ENCODE assay signal across 9 cellular contexts in the genomic region with DNA sequence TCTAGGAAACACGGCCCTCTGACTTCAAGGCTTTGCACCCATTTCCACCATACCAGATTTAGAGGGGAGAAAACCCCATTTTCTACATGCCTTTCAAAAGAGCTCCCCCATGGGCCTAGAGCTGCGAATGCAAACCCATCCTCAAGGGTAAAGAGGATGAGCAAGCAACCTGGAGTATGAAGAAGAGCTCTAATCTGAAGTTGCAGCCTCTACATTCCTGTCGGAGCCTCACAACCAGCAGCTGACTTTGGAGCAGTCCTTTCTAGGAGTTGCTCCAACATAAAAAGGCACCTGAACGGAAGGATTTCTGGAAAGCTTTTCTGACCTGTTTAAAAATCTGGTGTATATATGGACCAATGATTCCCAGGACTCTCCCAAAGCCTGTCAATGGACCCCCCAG.
A peak's percentile ranks its signal among the peaks of the same experiment; 100 is the strongest.
DNase-seq lines count a peak whose midpoint lies in the region; ATAC-seq, FAIRE-seq and TF ChIP-seq lines count a peak whose summit lies in the region.
"Had no signal": no experiment of that assay in that cellular context is flagged by ENCODE, and none has a peak within 500 bp of the region (broad histone marks: within the 10 kb centered on the region; RNA-seq: fewer than 3 reads in every experiment).

No MANE protein-coding gene starts in this region.

- peak overlapping the region; percentile 90 for H3K27ac Mint-ChIP-seq in CD4-positive, alpha-beta T cell
- H3K27ac Mint-ChIP-seq in naive thymus-derived CD4-positive, alpha-beta T cell, result peak overlapping the region in 8 of 9 donors; percentile 72 to 93 (median 82)

- peak overlapping the region; percentile 88 for H3K4me3 ChIP-seq in HUES48 (ENCODE audit: low read depth, low read length)
- no peak overlapping the region for H3K4me3 ChIP-seq in K562
- no peak overlapping the region for H3K4me3 ChIP-seq in naive thymus-derived CD4-positive, alpha-beta T cell (ENCODE audit: low read length)
- H3K4me3 ChIP-seq in body of pancreas, result no peak overlapping the region
- H3K4me3 ChIP-seq: colonic mucosa had no signal

- no peak for TF ChIP-seq RAD21 in K562 (CRISPR knock-in tag; conservative IDR thresholded peaks at IDR 0.05 in 1 of 2, IDR thresholded peaks at IDR 0.05 in 1 of 2)

- H3K27me3 Mint-ChIP-seq in CD4-positive, alpha-beta T cell, result no peaks in the 10 kb centered on the region
- H3K27me3 Mint-ChIP-seq in naive thymus-derived CD4-positive, alpha-beta T cell, result no peaks in the 10 kb centered on the region

- H3K4me1 Mint-ChIP-seq in CD4-positive, alpha-beta T cell (ENCODE audit: low read depth), result peaks cover 47% of the 10 kb centered on the region
- peaks cover 28 to 42% (median 38%) of the 10 kb centered on the region in 7 donors for H3K4me1 Mint-ChIP-seq in naive thymus-derived CD4-positive, alpha-beta T cell

- H3K36me3 Mint-ChIP-seq in CD4-positive, alpha-beta T cell (ENCODE audit: low read depth), result peaks cover 41% of the 10 kb centered on the region
- H3K36me3 Mint-ChIP-seq in naive thymus-derived CD4-positive, alpha-beta T cell, result peaks cover 0 to 40% (median 12%) of the 10 kb centered on the region in 5 donors

- intact Hi-C loops in CD4-positive, alpha-beta T cell (cut with DNase I, micrococcal nuclease), result loop anchor here (2.0 to 10.0 kb wide), 3 partner anchors 31 to 65 kb away; no protein-coding TSS in a partner anchor
- intact Hi-C loops in K562 (cut with micrococcal nuclease) (no loop called here), body of pancreas (cut with DNase I) (no loop called here)
- intact Hi-C loops in naive thymus-derived CD4-positive, alpha-beta T cell (cut with micrococcal nuclease), result loop anchor here in 1 of 2 donors (2.0 kb wide), 1 partner anchor 127 kb away; no protein-coding TSS in a partner anchor

- peaks cover 27% of the 10 kb centered on the region for H3K4me1 ChIP-seq in HUES48 (ENCODE audit: control insufficient read depth, insufficient read depth, low read length)
- H3K4me1 ChIP-seq in K562 (replicated peaks in 1 of 2; ENCODE audit: control insufficient read depth in 2 of 2, insufficient read depth in 2 of 2, low read length in 2 of 2), result peaks cover 18 to 40% of the 10 kb centered on the region in 2 experiments
- peaks cover 6 to 22% of the 10 kb centered on the region in 2 donors for H3K4me1 ChIP-seq in naive thymus-derived CD4-positive, alpha-beta T cell (ENCODE audit: control insufficient read depth in 2 of 2, insufficient read depth in 2 of 2, low read length in 2 of 2)
- peaks cover 14% of the 10 kb centered on the region for H3K4me1 ChIP-seq in body of pancreas
- H3K4me1 ChIP-seq: colonic mucosa had no signal

- 64% methylated on average over 4 of the region's 4 CpGs for WGBS in K562 (ENCODE audit: insufficient coverage, low coverage, missing lambda C conversion rate)
- WGBS in body of pancreas, 2 donors, result 87 to 95% methylated on average over 4 of the region's 4 CpGs

- in situ Hi-C loops in K562 (cut with MboI), result no loop called here

- no peak for DNase-seq in CD4-positive, alpha-beta T cell
- DNase-seq in K562 (ENCODE audit: extremely low read depth in 1 of 4, low spot score in 3 of 4), result no peak
- DNase-seq in naive thymus-derived CD4-positive, alpha-beta T cell, result no peak
- no peak for DNase-seq in body of pancreas
- no peak for DNase-seq in stimulated activated CD4-positive, alpha-beta T cell treated with anti-CD3 and anti-CD28 coated beads, Interleukin-12 subunit alpha, Interleukin-12 subunit beta, amount 100 ng/mL, for 4 hours
- DNase-seq: colonic mucosa had no signal

- H3K4me3 Mint-ChIP-seq in CD4-positive, alpha-beta T cell, result peak overlapping the region; percentile 93
- peak overlapping the region; percentile 19 to 91 (median 90) for H3K4me3 Mint-ChIP-seq in naive thymus-derived CD4-positive, alpha-beta T cell

- no peaks in the 10 kb centered on the region for H4K20me1 ChIP-seq in K562 (replicated peaks; ENCODE audit: control insufficient read depth, insufficient read depth, low read length)

- TF ChIP-seq EP300 in K562 (IDR thresholded peaks at IDR 0.05; ENCODE audit: low read length), result no peak

- no TSS peak for BruUV-seq in K562 (replicated peaks; lab: Mats Ljungman, UMichigan)

- CTCF ChIA-PET in CD4-positive, alpha-beta T cell (lab: Charles Lee), result interaction anchor here (1.0 to 1.5 kb wide), 2 partner anchors 27 to 112 kb away, joined by 3 read pairs; no protein-coding TSS in a partner anchor
- CTCF ChIA-PET in K562 (lab: Yijun Ruan, JAX; ENCODE audit: low intra/inter-chr PET ratio), result no interaction called here
- CTCF ChIA-PET in naive thymus-derived CD4-positive, alpha-beta T cell (lab: Charles Lee), result interaction anchor here (0.6 to 3.9 kb wide), 8 partner anchors 9 to 141 kb away, joined by 3 to 18 read pairs (median 5); no protein-coding TSS in a partner anchor

- H3K9ac ChIP-seq in HUES48 (ENCODE audit: low read depth, low read length), result 0 out of 2 replicates have a peak overlapping the region, but pooled peaks have one; percentile 27
- no peak overlapping the region for H3K9ac ChIP-seq in K562 (ENCODE audit: insufficient read depth in 1 of 2, low read depth in 2 of 2, low read length in 2 of 2)

- H3K4me2 ChIP-seq in K562 (ENCODE audit: insufficient read depth, low read length), result no peak overlapping the region

- FAIRE-seq in K562 (lab: Jason Lieb, UNC), result peak; percentile 11

- TF ChIP-seq CTCF in CD4-positive, alpha-beta T cell (IDR thresholded peaks at IDR 0.05), result no peak
- TF ChIP-seq CTCF in K562 (IDR thresholded peaks at IDR 0.05 in 2 of 3, conservative IDR thresholded peaks at IDR 0.05 in 1 of 3; ENCODE audit: insufficient read depth in 2 of 3, low read depth in 1 of 3, low read length in 3 of 3) (no peak), body of pancreas (IDR thresholded peaks at IDR 0.05) (no peak)

- H3K79me2 ChIP-seq in K562 (ENCODE audit: control insufficient read depth, insufficient read depth, low read length), result peaks cover 4% of the 10 kb centered on the region; the same call in 2 of the 3 replicates

- no peaks in the 10 kb centered on the region for H3K9me3 Mint-ChIP-seq in CD4-positive, alpha-beta T cell
- H3K9me3 Mint-ChIP-seq in naive thymus-derived CD4-positive, alpha-beta T cell, result no peaks in the 10 kb centered on the region

- H3K36me3 ChIP-seq in HUES48 (ENCODE audit: control insufficient read depth, insufficient read depth, low read length) (peaks cover 54% of the 10 kb centered on the region), K562 (ENCODE audit: control insufficient read depth, insufficient read depth, low read length) (peaks cover 28% of the 10 kb centered on the region; the same call in 2 of the 3 replicates), body of pancreas (replicated peaks in 1 of 2; ENCODE audit: insufficient read depth in 1 of 2, low read depth in 2 of 2) (peaks cover 18 to 20% of the 10 kb centered on the region in 2 donors)
- peaks cover 0 to 47% (median 24%) of the 10 kb centered on the region in 3 experiments for H3K36me3 ChIP-seq in naive thymus-derived CD4-positive, alpha-beta T cell (ENCODE audit: control insufficient read depth in 2 of 3, insufficient read depth in 3 of 3, low read length in 3 of 3)

- no peak for TF ChIP-seq POLR2A in K562 (conservative IDR thresholded peaks at IDR 0.05)
- no peak for TF ChIP-seq POLR2A in body of pancreas (IDR thresholded peaks at IDR 0.05)

- no peak overlapping the region for H2AFZ ChIP-seq in K562 (ENCODE audit: low read depth, low read length)

- POLR2A ChIA-PET in CD4-positive, alpha-beta T cell (lab: Charles Lee), result interaction anchor here (1.5 to 4.9 kb wide), 4 partner anchors 24 to 113 kb away, joined by 3 to 84 read pairs (median 16); no protein-coding TSS in a partner anchor
- POLR2A ChIA-PET in K562 (lab: Yijun Ruan, JAX), result interaction anchor here (0.6 to 1.3 kb wide), 5 partner anchors 10 to 40 kb away, joined by 3 to 8 read pairs (median 4); no protein-coding TSS in a partner anchor
- POLR2A ChIA-PET in naive thymus-derived CD4-positive, alpha-beta T cell (lab: Charles Lee), result interaction anchor here (0.7 to 6.7 kb wide), 11 partner anchors 10 to 200 kb away, joined by 3 to 106 read pairs (median 5); no protein-coding TSS in a partner anchor

- ATAC-seq in CD4-positive, alpha-beta T cell (ENCODE audit: poor library complexity), result no peak
- ATAC-seq in K562, result no peak
- ATAC-seq in naive thymus-derived CD4-positive, alpha-beta T cell, result no peak
- ATAC-seq in body of pancreas, result no peak
- ATAC-seq in HG02852 (IDR thresholded peaks at IDR 0.05; ENCODE audit: unreplicated experiment), result no peak
- ATAC-seq: right cardiac atrium had no signal

- peak overlapping the region; percentile 14 for H3K27ac ChIP-seq in CD4-positive, alpha-beta T cell (ENCODE audit: low read depth, low read length)
- H3K27ac ChIP-seq in HUES48 (ENCODE audit: low read depth, low read length) (peak overlapping the region; percentile 98), K562 (ENCODE audit: extremely low read depth, low read depth, low read length) (no peak overlapping the region), body of pancreas (no peak overlapping the region)
- H3K27ac ChIP-seq in naive thymus-derived CD4-positive, alpha-beta T cell (ENCODE audit: low read depth, low read length), result peak overlapping the region; percentile 56
- H3K27ac ChIP-seq: colonic mucosa had no signal

- no peaks in the 10 kb centered on the region for H3K9me3 ChIP-seq in CD4-positive, alpha-beta T cell (ENCODE audit: control insufficient read depth, low read length)
- H3K9me3 ChIP-seq in HUES48 (ENCODE audit: control insufficient read depth, insufficient read depth, low read length) (no peaks in the 10 kb centered on the region), K562 (replicated peaks; ENCODE audit: control insufficient read depth, insufficient read depth, low read depth, low read length) (no peaks in the 10 kb centered on the region), body of pancreas (no peaks in the 10 kb centered on the region)
- H3K9me3 ChIP-seq in naive thymus-derived CD4-positive, alpha-beta T cell (ENCODE audit: control insufficient read depth in 2 of 3, low read length in 3 of 3), result no peaks in the 10 kb centered on the region
- H3K9me3 ChIP-seq: colonic mucosa had no signal

- H3K9me1 ChIP-seq in K562 (ENCODE audit: control insufficient read depth, insufficient read depth, low read length), result no peaks in the 10 kb centered on the region

- H3K27me3 ChIP-seq in CD4-positive, alpha-beta T cell (ENCODE audit: control insufficient read depth, insufficient read depth, low read length), result no peaks in the 10 kb centered on the region
- no peaks in the 10 kb centered on the region for H3K27me3 ChIP-seq in HUES48 (ENCODE audit: control insufficient read depth, insufficient read depth, low read length)
- H3K27me3 ChIP-seq in K562 (ENCODE audit: control insufficient read depth in 2 of 2, insufficient read depth in 2 of 2, low read length in 2 of 2), result no peaks in the 10 kb centered on the region
- no peaks in the 10 kb centered on the region for H3K27me3 ChIP-seq in naive thymus-derived CD4-positive, alpha-beta T cell (ENCODE audit: control insufficient read depth in 2 of 2, insufficient read depth in 2 of 2, low read length in 2 of 2)
- H3K27me3 ChIP-seq in body of pancreas, result no peaks in the 10 kb centered on the region
- H3K27me3 ChIP-seq: colonic mucosa had no signal

TF ChIP-seq in K562, 482 proteins besides CTCF, POLR2A, EP300 and RAD21 (continues in another document):
- TF ChIP-seq POLR3A (IDR thresholded peaks at IDR 0.05; ENCODE audit: borderline replicate concordance, extremely low read depth, insufficient read depth, insufficient read length) (no peak), TRIM28 (IDR thresholded peaks at IDR 0.05) (no peak), KAT7 (CRISPR knock-in tag; IDR thresholded peaks at IDR 0.05; ENCODE audit: borderline replicate concordance) (no peak)

Comparison
In these comparisons a context has a peak if more than half of its experiments do, and no peak if none do; other contexts are left out.
1. H3K27ac ChIP-seq: peak in CD4-positive, alpha-beta T cell (single experiment), HUES48 (single experiment) and naive thymus-derived CD4-positive, alpha-beta T cell (single experiment); none in K562 (single experiment) and body of pancreas (0 of 4).
2. intact Hi-C loops: an anchor here in CD4-positive, alpha-beta T cell (2.0 to 10.0 kb wide); none called in K562 and body of pancreas.